ENCODE assay signal across 2 cellular contexts in genomic region chr15:84199865-84200264, GRCh38. TPM values are rescaled to one million over a fixed set of nuclear protein-coding genes. Genes with fewer than 3 reads are reported as not detected.
"Had no signal": no experiment of that assay in that cellular context is flagged by ENCODE, and none has a peak within 500 bp of the region (broad histone marks: within the 10 kb centered on the region; RNA-seq: fewer than 3 reads in every experiment).

No MANE protein-coding gene starts in this region.

RNA-seq across cellular contexts. Expression of gene GOLGA6L4, which starts 35.7 kb away (rescaled TPM):
- total RNA-seq: ascending aorta, M059J had no signal
